In the genomic region with DNA sequence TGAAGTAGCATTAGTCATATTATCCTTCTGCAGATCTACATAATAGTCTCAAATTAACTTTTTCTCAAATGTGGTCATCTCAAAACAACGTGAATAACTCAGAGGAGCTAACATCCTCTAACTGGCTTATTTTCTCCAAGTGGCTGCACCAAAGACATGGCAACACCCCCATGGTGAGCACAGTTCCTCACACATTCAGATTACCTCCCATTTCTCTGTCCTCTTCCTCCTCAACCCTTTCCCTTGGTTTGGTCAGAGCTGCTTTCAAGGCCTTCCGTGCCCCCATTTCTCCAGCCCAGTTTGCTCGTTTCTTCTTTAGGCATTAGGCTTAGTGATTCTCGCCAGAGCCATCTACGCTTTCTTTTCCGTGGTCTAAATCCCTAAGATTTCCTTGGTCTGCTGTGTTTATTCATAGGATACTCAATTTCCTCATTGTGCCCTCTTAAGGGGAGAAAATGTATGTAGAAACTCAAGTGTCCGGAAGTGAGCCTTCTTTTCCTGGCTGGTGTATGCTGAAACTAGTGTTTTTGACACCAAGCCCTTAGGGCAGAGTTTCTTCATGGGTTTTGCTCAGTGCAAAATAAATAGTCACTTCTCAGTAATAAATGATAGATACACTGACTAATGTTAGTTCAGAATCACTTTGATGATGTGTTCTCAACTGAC, we compare ENCODE assay signal across 13 cellular contexts. TPM values are rescaled to one million over a fixed set of nuclear protein-coding genes. Genes with fewer than 3 reads are reported as not detected.
DNase-seq lines count a peak whose midpoint lies in the region; TF ChIP-seq lines count a peak whose summit lies in the region.
"Had no signal": no experiment of that assay in that cellular context is flagged by ENCODE, and none has a peak within 500 bp of the region (broad histone marks: within the 10 kb centered on the region; RNA-seq: fewer than 3 reads in every experiment).

No MANE protein-coding gene starts in this region.

- H3K4me3 ChIP-seq in breast epithelium: peak overlapping the region in 1 of 3 donors; percentile 26
- H3K4me3 ChIP-seq in mesenchymal stem cell (ENCODE audit: insufficient read depth in 1 of 2, low read depth in 1 of 2, low read length in 2 of 2): no peak overlapping the region
- H3K4me3 ChIP-seq in WERI-Rb-1 (ENCODE audit: low read depth, low read length): no peak overlapping the region
- no peak overlapping the region for H3K4me3 ChIP-seq in left ventricle myocardium inferior
- H3K4me3 ChIP-seq: BLaER1, gastroesophageal sphincter had no signal

- no peaks in the 10 kb centered on the region for H3K9me3 ChIP-seq in breast epithelium
- H3K9me3 ChIP-seq in mesenchymal stem cell (ENCODE audit: control insufficient read depth, low read length): no peaks in the 10 kb centered on the region
- H3K9me3 ChIP-seq in WERI-Rb-1 (ENCODE audit: severe bottlenecking): no peaks in the 10 kb centered on the region
- peaks cover 3% of the 10 kb centered on the region for H3K9me3 ChIP-seq in left ventricle myocardium inferior (replicated peaks)
- H3K9me3 ChIP-seq: gastroesophageal sphincter had no signal

- H2AK5ac ChIP-seq in mesenchymal stem cell (ENCODE audit: low read length, severe bottlenecking): no peak overlapping the region

- POLR2A ChIA-PET in activated CD4-positive, alpha-beta T cell treated with anti-CD3 and anti-CD28 coated beads, Interleukin-2, amount 10 ng/mL, durations not matched to agents 7 days and 5 days (lab: Charles Lee): no interaction called here

- H2BK120ac ChIP-seq in mesenchymal stem cell (ENCODE audit: low read depth, low read length): no peak overlapping the region

- no peak overlapping the region for H4K8ac ChIP-seq in mesenchymal stem cell (ENCODE audit: low read length)

- no peak overlapping the region for H2BK15ac ChIP-seq in mesenchymal stem cell (ENCODE audit: low read depth, poor library complexity, severe bottlenecking)

- H3K18ac ChIP-seq in mesenchymal stem cell (ENCODE audit: low read depth in 1 of 2, low read length in 2 of 2): no peak overlapping the region

- in situ Hi-C loops in ACHN (cut with HindIII; ENCODE audit: low pct_ligation_motif_present, low pct_unique_long_range_greater_than_20kb, low sequenced_read_pairs): no loop called here

- TF ChIP-seq CTCF in breast epithelium (IDR thresholded peaks at IDR 0.05) (no peak), WERI-Rb-1 (IDR thresholded peaks at IDR 0.05; ENCODE audit: low read depth, low read length) (no peak), left ventricle myocardium inferior (IDR thresholded peaks at IDR 0.05; ENCODE audit: borderline replicate concordance) (no peak)

- WGBS in mesenchymal stem cell: 38% methylated on average over 4 of the region's 7 CpGs

- no peak overlapping the region for H3K27ac Mint-ChIP-seq in activated CD4-positive, alpha-beta T cell treated with anti-CD3 and anti-CD28 coated beads, Interleukin-2, amount 10 ng/mL, durations not matched to agents 7 days and 5 days

- H3K9ac ChIP-seq in mesenchymal stem cell (ENCODE audit: low read length): no peak overlapping the region
- H3K9ac ChIP-seq: BLaER1 had no signal

- H2BK12ac ChIP-seq in mesenchymal stem cell (ENCODE audit: low read length in 2 of 2): no peak overlapping the region

- no peak for TF ChIP-seq POLR2A in breast epithelium (IDR thresholded peaks at IDR 0.05)

- peak overlapping the region; percentile 59 for H3K4me2 ChIP-seq in mesenchymal stem cell (ENCODE audit: low read length, poor library complexity, severe bottlenecking)
- H3K4me2 ChIP-seq: BLaER1 had no signal

- no peak overlapping the region for H2AFZ ChIP-seq in mesenchymal stem cell (ENCODE audit: low read depth, low read length)

- intact Hi-C loops in breast epithelium (cut with DNase I; ENCODE audit: low total_unique reads) (no loop called here), left ventricle myocardium inferior (cut with micrococcal nuclease) (loop anchor here (5.0 kb wide), 1 partner anchor 133 kb away; no protein-coding TSS in a partner anchor)

- H3K9me3 Mint-ChIP-seq in activated CD4-positive, alpha-beta T cell treated with anti-CD3 and anti-CD28 coated beads, Interleukin-2, amount 10 ng/mL, durations not matched to agents 7 days and 5 days: no peaks in the 10 kb centered on the region
- H3K9me3 Mint-ChIP-seq: central memory CD8-positive, alpha-beta T cell had no signal

- no peaks in the 10 kb centered on the region for H3K36me3 Mint-ChIP-seq in activated CD4-positive, alpha-beta T cell treated with anti-CD3 and anti-CD28 coated beads, Interleukin-2, amount 10 ng/mL, durations not matched to agents 7 days and 5 days (ENCODE audit: low read depth)

- CTCF ChIA-PET in activated CD4-positive, alpha-beta T cell treated with anti-CD3 and anti-CD28 coated beads, Interleukin-2, amount 10 ng/mL, durations not matched to agents 7 days and 5 days (lab: Charles Lee): interaction anchor here (0.6 kb wide), 1 partner anchor 88 kb away, joined by 3 read pairs; no protein-coding TSS in a partner anchor

- H3K36me3 ChIP-seq in breast epithelium (no peaks in the 10 kb centered on the region), mesenchymal stem cell (ENCODE audit: control insufficient read depth in 1 of 2, insufficient read depth in 2 of 2, low read depth in 1 of 2, low read length in 2 of 2) (no peaks in the 10 kb centered on the region), WERI-Rb-1 (no peaks in the 10 kb centered on the region), left ventricle myocardium inferior (no peaks in the 10 kb centered on the region)
- H3K36me3 ChIP-seq: BLaER1, gastroesophageal sphincter had no signal

- H3K27me3 ChIP-seq in breast epithelium (no peaks in the 10 kb centered on the region), mesenchymal stem cell (ENCODE audit: control insufficient read depth in 1 of 2, insufficient read depth in 1 of 2, low read length in 2 of 2) (no peaks in the 10 kb centered on the region), WERI-Rb-1 (ENCODE audit: insufficient read depth, low read depth, severe bottlenecking) (peaks cover 2% of the 10 kb centered on the region), left ventricle myocardium inferior (ENCODE audit: low read depth) (peaks cover 7% of the 10 kb centered on the region)
- H3K27me3 ChIP-seq: BLaER1, gastroesophageal sphincter had no signal

- H4K91ac ChIP-seq in mesenchymal stem cell (ENCODE audit: low read length): no peak overlapping the region

- H3K23ac ChIP-seq in mesenchymal stem cell (ENCODE audit: low read length in 2 of 2): no peak overlapping the region

- no peak overlapping the region for H3K14ac ChIP-seq in mesenchymal stem cell (ENCODE audit: low read length in 2 of 2)

- H3K27ac ChIP-seq in breast epithelium (peak overlapping the region; percentile 46 to 56), mesenchymal stem cell (ENCODE audit: low read length, poor library complexity, severe bottlenecking) (peak overlapping the region; percentile 67), WERI-Rb-1 (no peak overlapping the region), left ventricle myocardium inferior (replicated peaks) (no peak overlapping the region), substantia nigra (ENCODE audit: low read depth, low read length, poor library complexity, severe bottlenecking) (no peak overlapping the region)
- H3K27ac ChIP-seq: BLaER1, gastroesophageal sphincter had no signal

- DNase-seq in ACHN (peak; percentile 65), HT-29 (ENCODE audit: low spot score) (peak; percentile 68), breast epithelium (ENCODE audit: low spot score in 2 of 2) (no peak), mesenchymal stem cell (peak; percentile 21), WERI-Rb-1 (no peak), left ventricle myocardium inferior (no peak), substantia nigra (lab: John Stamatoyannopoulos, UW) (no peak)
- DNase-seq in activated CD4-positive, alpha-beta T cell treated with anti-CD3 and anti-CD28 coated beads, Interleukin-2, amount 10 ng/mL, durations not matched to agents 7 days and 5 days: no peak
- DNase-seq: midbrain, NCI-H1105 treated with DMSO at 0.1 percent for 48 hours had no signal

- no peaks in the 10 kb centered on the region for H3K79me1 ChIP-seq in mesenchymal stem cell (replicated peaks; ENCODE audit: low read length, poor library complexity, severe bottlenecking)

- H3K4me3 Mint-ChIP-seq in activated CD4-positive, alpha-beta T cell treated with anti-CD3 and anti-CD28 coated beads, Interleukin-2, amount 10 ng/mL, durations not matched to agents 7 days and 5 days: no peak overlapping the region
- H3K4me3 Mint-ChIP-seq: central memory CD8-positive, alpha-beta T cell had no signal

- peaks cover 57% of the 10 kb centered on the region for H3K27me3 Mint-ChIP-seq in activated CD4-positive, alpha-beta T cell treated with anti-CD3 and anti-CD28 coated beads, Interleukin-2, amount 10 ng/mL, durations not matched to agents 7 days and 5 days

- peaks cover 13% of the 10 kb centered on the region for H3K4me1 Mint-ChIP-seq in activated CD4-positive, alpha-beta T cell treated with anti-CD3 and anti-CD28 coated beads, Interleukin-2, amount 10 ng/mL, durations not matched to agents 7 days and 5 days

- no peak overlapping the region for H3K4ac ChIP-seq in mesenchymal stem cell (ENCODE audit: low read depth in 1 of 2, low read length in 2 of 2)

- H2BK5ac ChIP-seq in mesenchymal stem cell (ENCODE audit: low read depth, low read length, poor library complexity, severe bottlenecking): no peak overlapping the region

- H3K4me1 ChIP-seq in breast epithelium: no peaks in the 10 kb centered on the region
- peaks cover 5% of the 10 kb centered on the region for H3K4me1 ChIP-seq in mesenchymal stem cell (ENCODE audit: control insufficient read depth, insufficient read depth, low read depth, low read length)
- peaks cover 23% of the 10 kb centered on the region for H3K4me1 ChIP-seq in left ventricle myocardium inferior
- H3K4me1 ChIP-seq: BLaER1 had no signal

RNA-seq across cellular contexts. Expression of gene MET, which starts 2.6 kb away (rescaled TPM):
- 123 and 128 TPM in 2 replicates for total RNA-seq in HT-29 (2014; rRNA removed; shearing (Covaris generic))
- total RNA-seq in breast epithelium (10 to 100 TPM; 25.8 to 85.6 (median 40.6) TPM), left ventricle myocardium inferior (13.1 TPM)
- polyA plus RNA-seq in mesenchymal stem cell (2013, experiment 1 of 2): 0.19 TPM
- polyA plus RNA-seq in mesenchymal stem cell (2013, experiment 2 of 2): 0.38 TPM
- total RNA-seq in activated CD4-positive, alpha-beta T cell treated with anti-CD3 and anti-CD28 coated beads, Interleukin-2, amount 10 ng/mL, durations not matched to agents 7 days and 5 days: under 1 TPM; 0.21 to 0.22 TPM

Comparison
In these comparisons a context has a peak if more than half of its experiments do, and no peak if none do; other contexts are left out.
1. DNase-seq: peak in ACHN (single experiment), HT-29 (single experiment) and mesenchymal stem cell (single experiment); none in breast epithelium (0 of 2), WERI-Rb-1 (single experiment), left ventricle myocardium inferior (single experiment), substantia nigra (0 of 49) and activated CD4-positive, alpha-beta T cell treated with anti-CD3 and anti-CD28 coated beads, Interleukin-2, amount 10 ng/mL, durations not matched to agents 7 days and 5 days (single experiment).
2. H3K27ac ChIP-seq: peak in breast epithelium (2 of 2) and mesenchymal stem cell (single experiment); none in WERI-Rb-1 (single experiment), left ventricle myocardium inferior (single experiment) and substantia nigra (single experiment).
3. RNA of gene MET, which starts 2.6 kb away (total RNA-seq): 123 to 128 TPM in HT-29, 25.8 to 85.6 TPM in breast epithelium and 13.1 TPM in left ventricle myocardium inferior (single experiment); 0.21 to 0.22 TPM in activated CD4-positive, alpha-beta T cell treated with anti-CD3 and anti-CD28 coated beads, Interleukin-2, amount 10 ng/mL, durations not matched to agents 7 days and 5 days; every median in the first group is over 10 times any median in the second.